ENCODE assay signal across 25 cellular contexts in the genomic region with DNA sequence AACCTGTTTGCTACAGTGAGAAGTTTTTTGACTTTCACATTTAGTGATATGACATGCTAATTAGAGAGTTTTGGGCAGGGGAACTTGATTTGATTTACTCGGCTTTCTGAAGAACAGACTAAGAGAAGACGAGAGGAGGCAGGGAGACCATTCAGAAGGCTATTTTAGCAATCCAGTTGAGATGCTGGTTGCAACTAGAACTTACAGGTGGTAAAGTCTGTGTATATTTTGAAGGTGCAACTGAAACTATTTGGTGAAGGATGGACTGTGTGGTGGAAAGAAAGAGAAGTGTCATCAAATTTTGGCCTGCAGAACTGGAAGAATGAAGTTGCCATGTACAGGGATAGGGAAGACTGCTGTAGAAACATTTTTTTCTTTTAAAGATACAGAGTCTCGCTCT. TPM values are rescaled to one million over a fixed set of nuclear protein-coding genes. Genes with fewer than 3 reads are reported as not detected.
DNase-seq lines count a peak whose midpoint lies in the region; ATAC-seq and TF ChIP-seq lines count a peak whose summit lies in the region.
"Had no signal": no experiment of that assay in that cellular context is flagged by ENCODE, and none has a peak within 500 bp of the region (broad histone marks: within the 10 kb centered on the region; RNA-seq: fewer than 3 reads in every experiment).

No MANE protein-coding gene starts in this region.

- DNase-seq in activated T-cell treated with anti-CD3 and anti-CD28 coated beads, Interleukin-2, amount 50 U/mL, for 24 hours = no peak
- no peak for DNase-seq in activated T-cell treated with anti-CD3 and anti-CD28 coated beads, Interleukin-2, amount 50 U/mL, for 1 hour
- no peak for DNase-seq in CD8-positive, alpha-beta memory T cell
- DNase-seq in T-helper 17 cell = no peak
- no peak for DNase-seq in nephron progenitor cell
- no peak for DNase-seq in mesenchymal stem cell
- no peak for DNase-seq in NCI-H510A (lab: John Stamatoyannopoulos, UW)
- no peak for DNase-seq in psoas muscle
- DNase-seq: aorta; DMS79 treated with DMSO at 0.1 percent for 48 hours; effector memory CD4-positive, alpha-beta T cell; GF-D8; glutamatergic neuron; NCI-H1092 treated with DMSO at 0.1 percent for 48 hours; NCI-H1930; NCI-H526; ovary; SHP77 treated with DMSO at 0.1 percent for 48 hours; small intestine; trophoblast cell had no signal

- no peak for TF ChIP-seq CTCF in nephron progenitor cell (IDR thresholded peaks at IDR 0.05)
- TF ChIP-seq CTCF in psoas muscle (IDR thresholded peaks at IDR 0.05) = no peak

- H3K27ac Mint-ChIP-seq in activated T-cell treated with anti-CD3 and anti-CD28 coated beads, Interleukin-2, amount 50 U/mL, for 24 hours = peak overlapping the region; percentile 45
- peak overlapping the region in 5 of 8 donors; percentile 9 to 66 (median 34) for H3K27ac Mint-ChIP-seq in CD8-positive, alpha-beta memory T cell
- H3K27ac Mint-ChIP-seq in T-helper 17 cell = peak overlapping the region; percentile 74
- H3K27ac Mint-ChIP-seq in nephron progenitor cell = peak overlapping the region; percentile 47
- H3K27ac Mint-ChIP-seq: B cell had no signal

- no peaks in the 10 kb centered on the region for H3K27me3 Mint-ChIP-seq in activated T-cell treated with anti-CD3 and anti-CD28 coated beads, Interleukin-2, amount 50 U/mL, for 24 hours
- H3K27me3 Mint-ChIP-seq in CD8-positive, alpha-beta memory T cell = no peaks in the 10 kb centered on the region
- H3K27me3 Mint-ChIP-seq in T-helper 17 cell (no peaks in the 10 kb centered on the region), nephron progenitor cell (ENCODE audit: low read depth, poor library complexity) (no peaks in the 10 kb centered on the region)
- H3K27me3 Mint-ChIP-seq: B cell; natural killer cell treated with Interleukin-12 subunit alpha and Interleukin-12 subunit beta and Interleukin-15 and Interleukin-18, amount 100 ng/mL, for 72 hours had no signal

- H2BK15ac ChIP-seq in mesenchymal stem cell (ENCODE audit: low read depth, poor library complexity, severe bottlenecking) = no peak overlapping the region

- H2AK5ac ChIP-seq in mesenchymal stem cell (ENCODE audit: low read length, severe bottlenecking) = no peak overlapping the region

- H4K8ac ChIP-seq in mesenchymal stem cell (ENCODE audit: low read length) = no peak overlapping the region

- H3K4me3 ChIP-seq in CD8-positive, alpha-beta memory T cell (ENCODE audit: low read length) = no peak overlapping the region
- H3K4me3 ChIP-seq in mesenchymal stem cell (ENCODE audit: insufficient read depth in 1 of 2, low read depth in 1 of 2, low read length in 2 of 2) = no peak overlapping the region
- H3K4me3 ChIP-seq in psoas muscle = no peak overlapping the region
- H3K4me3 ChIP-seq: coronary artery, ovary had no signal

- H4K91ac ChIP-seq in mesenchymal stem cell (ENCODE audit: low read length) = no peak overlapping the region

- peaks cover 5% of the 10 kb centered on the region for H3K36me3 ChIP-seq in CD8-positive, alpha-beta memory T cell (ENCODE audit: insufficient read depth, low read length)
- H3K36me3 ChIP-seq in mesenchymal stem cell (ENCODE audit: control insufficient read depth in 1 of 2, insufficient read depth in 2 of 2, low read depth in 1 of 2, low read length in 2 of 2) (peaks cover 25 to 75% of the 10 kb centered on the region in 2 experiments), psoas muscle (ENCODE audit: insufficient read depth in 1 of 2, low read depth in 1 of 2) (peaks cover 0 to 90% of the 10 kb centered on the region in 2 donors)
- H3K36me3 ChIP-seq: ovary had no signal

- H3K36me3 Mint-ChIP-seq in activated T-cell treated with anti-CD3 and anti-CD28 coated beads, Interleukin-2, amount 50 U/mL, for 24 hours (ENCODE audit: low read depth) = peaks cover 80% of the 10 kb centered on the region
- H3K36me3 Mint-ChIP-seq in CD8-positive, alpha-beta memory T cell = peaks cover 7 to 71% (median 16%) of the 10 kb centered on the region in 3 donors
- H3K36me3 Mint-ChIP-seq in T-helper 17 cell (ENCODE audit: low read depth) (peaks cover 13% of the 10 kb centered on the region), nephron progenitor cell (ENCODE audit: low read depth) (peaks cover 71% of the 10 kb centered on the region)

- H2BK120ac ChIP-seq in mesenchymal stem cell (ENCODE audit: low read depth, low read length) = no peak overlapping the region

- no peak overlapping the region for H2AFZ ChIP-seq in mesenchymal stem cell (ENCODE audit: low read depth, low read length)

- WGBS in mesenchymal stem cell = 94% methylated on average over 3 of the region's 3 CpGs
- WGBS in psoas muscle, 3 donors = 89 to 99% (median 92%) methylated on average over 3 of the region's 3 CpGs

- no peak overlapping the region for H3K4me2 ChIP-seq in mesenchymal stem cell (ENCODE audit: low read length, poor library complexity, severe bottlenecking)

- no peak for ATAC-seq in T-helper 17 cell
- ATAC-seq in psoas muscle = no peak
- ATAC-seq: HepG2; natural killer cell treated with Interleukin-12 subunit alpha and Interleukin-12 subunit beta and Interleukin-15 and Interleukin-18, amount 100 ng/mL, for 72 hours had no signal

- peaks cover 7% of the 10 kb centered on the region for H3K4me1 Mint-ChIP-seq in activated T-cell treated with anti-CD3 and anti-CD28 coated beads, Interleukin-2, amount 50 U/mL, for 24 hours (ENCODE audit: low read depth)
- peaks cover 0 to 4% (median 0%) of the 10 kb centered on the region in 3 donors for H3K4me1 Mint-ChIP-seq in CD8-positive, alpha-beta memory T cell
- H3K4me1 Mint-ChIP-seq in T-helper 17 cell (peaks cover 14% of the 10 kb centered on the region), nephron progenitor cell (peaks cover 22% of the 10 kb centered on the region)
- H3K4me1 Mint-ChIP-seq: B cell had no signal

- CTCF ChIA-PET in CD8-positive, alpha-beta memory T cell (lab: Charles Lee) = interaction anchor here (1.2 kb wide), 1 partner anchor 383 kb away, joined by 3 read pairs; no protein-coding TSS in a partner anchor

- no peak overlapping the region for H3K4ac ChIP-seq in mesenchymal stem cell (ENCODE audit: low read depth in 1 of 2, low read length in 2 of 2)

- no peak overlapping the region for H3K9ac ChIP-seq in mesenchymal stem cell (ENCODE audit: low read length)

- intact Hi-C loops in psoas muscle (cut with DNase I) = loop anchor here in 1 of 2 donors (10.0 kb wide), 1 partner anchor 47 kb away; no protein-coding TSS in a partner anchor

- POLR2A ChIA-PET in CD8-positive, alpha-beta memory T cell (lab: Charles Lee) = no interaction called here

- H3K27ac ChIP-seq in CD8-positive, alpha-beta memory T cell (ENCODE audit: low read depth, low read length) = no peak overlapping the region
- no peak overlapping the region for H3K27ac ChIP-seq in mesenchymal stem cell (ENCODE audit: low read length, poor library complexity, severe bottlenecking)
- no peak overlapping the region for H3K27ac ChIP-seq in psoas muscle
- H3K27ac ChIP-seq: coronary artery, HL-60, ovary had no signal

- H3K4me1 ChIP-seq in CD8-positive, alpha-beta memory T cell (ENCODE audit: insufficient read depth, low read length) = no peaks in the 10 kb centered on the region
- H3K4me1 ChIP-seq in mesenchymal stem cell (ENCODE audit: control insufficient read depth, insufficient read depth, low read depth, low read length) (peaks cover 7% of the 10 kb centered on the region), psoas muscle (no peaks in the 10 kb centered on the region)

- no peak overlapping the region for H3K14ac ChIP-seq in mesenchymal stem cell (ENCODE audit: low read length in 2 of 2)

- H2BK5ac ChIP-seq in mesenchymal stem cell (ENCODE audit: low read depth, low read length, poor library complexity, severe bottlenecking) = no peak overlapping the region

- H3K9me3 ChIP-seq in CD8-positive, alpha-beta memory T cell (ENCODE audit: low read length) = no peaks in the 10 kb centered on the region
- H3K9me3 ChIP-seq in T-helper 17 cell (ENCODE audit: control insufficient read depth, low read length, poor library complexity, severe bottlenecking) (no peaks in the 10 kb centered on the region), mesenchymal stem cell (ENCODE audit: control insufficient read depth, low read length) (no peaks in the 10 kb centered on the region), psoas muscle (no peaks in the 10 kb centered on the region)
- H3K9me3 ChIP-seq: ovary had no signal

- no peak overlapping the region for H3K23ac ChIP-seq in mesenchymal stem cell (ENCODE audit: low read length in 2 of 2)

- H3K9me3 Mint-ChIP-seq in activated T-cell treated with anti-CD3 and anti-CD28 coated beads, Interleukin-2, amount 50 U/mL, for 24 hours = no peaks in the 10 kb centered on the region
- no peaks in the 10 kb centered on the region for H3K9me3 Mint-ChIP-seq in CD8-positive, alpha-beta memory T cell
- no peaks in the 10 kb centered on the region for H3K9me3 Mint-ChIP-seq in nephron progenitor cell
- H3K9me3 Mint-ChIP-seq: natural killer cell treated with Interleukin-12 subunit alpha and Interleukin-12 subunit beta and Interleukin-15 and Interleukin-18, amount 100 ng/mL, for 72 hours had no signal

- H2BK12ac ChIP-seq in mesenchymal stem cell (ENCODE audit: low read length in 2 of 2) = no peak overlapping the region

- no peak overlapping the region for H3K18ac ChIP-seq in mesenchymal stem cell (ENCODE audit: low read depth in 1 of 2, low read length in 2 of 2)

- H3K27me3 ChIP-seq in CD8-positive, alpha-beta memory T cell (ENCODE audit: insufficient read depth, low read length, poor library complexity, severe bottlenecking) = no peaks in the 10 kb centered on the region
- H3K27me3 ChIP-seq in mesenchymal stem cell (ENCODE audit: control insufficient read depth in 1 of 2, insufficient read depth in 1 of 2, low read length in 2 of 2) (no peaks in the 10 kb centered on the region), psoas muscle (ENCODE audit: insufficient read depth in 3 of 3, low read length in 2 of 3) (no peaks in the 10 kb centered on the region)
- H3K27me3 ChIP-seq: ovary had no signal

- H3K79me1 ChIP-seq in mesenchymal stem cell (replicated peaks; ENCODE audit: low read length, poor library complexity, severe bottlenecking) = peaks cover 20% of the 10 kb centered on the region

- no peak overlapping the region for H3K4me3 Mint-ChIP-seq in activated T-cell treated with anti-CD3 and anti-CD28 coated beads, Interleukin-2, amount 50 U/mL, for 24 hours
- H3K4me3 Mint-ChIP-seq in CD8-positive, alpha-beta memory T cell = no peak overlapping the region
- H3K4me3 Mint-ChIP-seq in T-helper 17 cell (no peak overlapping the region), nephron progenitor cell (no peak overlapping the region)
- H3K4me3 Mint-ChIP-seq: B cell; natural killer cell treated with Interleukin-12 subunit alpha and Interleukin-12 subunit beta and Interleukin-15 and Interleukin-18, amount 100 ng/mL, for 72 hours had no signal

RNA-seq across cellular contexts. Expression of gene KPNB1, which starts 42.2 kb away (rescaled TPM):
- 100 to 1,000 TPM; 907 to 915 TPM for total RNA-seq in CD8-positive, alpha-beta memory T cell
- 35.9 TPM for polyA plus RNA-seq in CD8-positive, alpha-beta memory T cell
- total RNA-seq in T-helper 17 cell (100 to 1,000 TPM; 183 to 196 TPM), psoas muscle (100 to 1,000 TPM; 192 to 323 (median 227) TPM)
- polyA plus RNA-seq in mesenchymal stem cell (2013, experiment 1 of 2) = 228 TPM
- polyA plus RNA-seq in mesenchymal stem cell (2013, experiment 2 of 2) = 191 TPM
- polyA plus RNA-seq in psoas muscle = 100 to 1,000 TPM in 2 of 3 donors, 10 to 100 TPM in 1; 78.0 to 121 (median 120) TPM
